In genomic region chr9:83430681-83431080, GRCh38 we compare ENCODE assay signal across 16 cellular contexts.
"Had no signal": no experiment of that assay in that cellular context is flagged by ENCODE, and none has a peak within 500 bp of the region (broad histone marks: within the 10 kb centered on the region; RNA-seq: fewer than 3 reads in every experiment).

No MANE protein-coding gene starts in this region.

- FAIRE-seq: bronchial epithelial cell had no signal

- H3K4me3 Mint-ChIP-seq: activated CD8-positive, alpha-beta memory T cell treated with anti-CD3 and anti-CD28 coated beads, Interleukin-2, amount 10 ng/mL, durations not matched to agents 7 days and 5 days; activated naive CD8-positive, alpha-beta T cell; activated T-cell treated with anti-CD3 and anti-CD28 coated beads, Interleukin-2, amount 50 U/mL, for 4 hours; T-helper 1 cell treated with Interleukin-12 subunit alpha and Interleukin-12 subunit beta and Interleukin-4 antibody, amounts not matched to agents 30 μg/mL and 1 μg/mL, for 36 hours had no signal

- DNase-seq: activated CD4-positive, alpha-beta T cell treated with anti-CD3 and anti-CD28 coated beads, Interleukin-2, amount 50 U/mL, for 4 hours; activated CD8-positive, alpha-beta memory T cell treated with anti-CD3 and anti-CD28 coated beads, Interleukin-2, amount 10 ng/mL, durations not matched to agents 7 days and 5 days; activated effector memory CD4-positive, alpha-beta T cell treated with anti-CD3 and anti-CD28 coated beads, Interleukin-2, amount 50 U/mL, for 16 hours; activated T-cell treated with anti-CD3 and anti-CD28 coated beads, Interleukin-2, amount 50 U/mL, for 4 hours; anterior cingulate cortex; foreskin keratinocyte; heart right ventricle; islet precursor cell; retina; SK-N-SH; transverse colon had no signal

- H3K4me2 ChIP-seq: smooth muscle cell had no signal

- H3K9me3 ChIP-seq: esophagus muscularis mucosa, heart right ventricle, SK-N-SH, transverse colon had no signal

- H3K36me3 Mint-ChIP-seq: activated CD8-positive, alpha-beta memory T cell treated with anti-CD3 and anti-CD28 coated beads, Interleukin-2, amount 10 ng/mL, durations not matched to agents 7 days and 5 days had no signal

- H3K4me1 ChIP-seq: foreskin keratinocyte had no signal

- H3K9me2 ChIP-seq: SK-N-SH had no signal

- H3K9ac ChIP-seq: SK-N-SH had no signal

- H3K27ac ChIP-seq: foreskin keratinocyte had no signal

- H3K36me3 ChIP-seq: esophagus muscularis mucosa, heart right ventricle, transverse colon had no signal

- H3K27me3 ChIP-seq: esophagus muscularis mucosa, foreskin keratinocyte, heart right ventricle, transverse colon had no signal

- H3K4me1 Mint-ChIP-seq: activated CD8-positive, alpha-beta memory T cell treated with anti-CD3 and anti-CD28 coated beads, Interleukin-2, amount 10 ng/mL, durations not matched to agents 7 days and 5 days had no signal

- H3K27ac Mint-ChIP-seq: activated CD8-positive, alpha-beta memory T cell treated with anti-CD3 and anti-CD28 coated beads, Interleukin-2, amount 10 ng/mL, durations not matched to agents 7 days and 5 days; activated naive CD8-positive, alpha-beta T cell; T-helper 1 cell treated with Interleukin-12 subunit alpha and Interleukin-12 subunit beta and Interleukin-4 antibody, amounts not matched to agents 30 μg/mL and 1 μg/mL, for 36 hours had no signal

- H3K4me3 ChIP-seq: esophagus muscularis mucosa, heart right ventricle, smooth muscle cell, transverse colon had no signal

- ATAC-seq: activated CD8-positive, alpha-beta memory T cell treated with anti-CD3 and anti-CD28 coated beads, Interleukin-2, amount 10 ng/mL, durations not matched to agents 7 days and 5 days; activated T-cell treated with anti-CD3 and anti-CD28 coated beads, Interleukin-2, amount 50 U/mL, for 4 hours; foreskin keratinocyte; heart right ventricle had no signal

- H3K9me3 Mint-ChIP-seq: activated T-cell treated with anti-CD3 and anti-CD28 coated beads, Interleukin-2, amount 50 U/mL, for 4 hours; T-helper 1 cell treated with Interleukin-12 subunit alpha and Interleukin-12 subunit beta and Interleukin-4 antibody, amounts not matched to agents 30 μg/mL and 1 μg/mL, for 36 hours had no signal
